Comparison of ENCODE assay signal across 8 cellular contexts in genomic region chr9:113233146-113233545, GRCh38. TPM values are rescaled to one million over a fixed set of nuclear protein-coding genes. Genes with fewer than 3 reads are reported as not detected.
DNase-seq lines count a peak whose midpoint lies in the region; ATAC-seq, FAIRE-seq and TF ChIP-seq lines count a peak whose summit lies in the region.

No MANE protein-coding gene starts in this region.

- DNase-seq in GM18507 (ENCODE audit: extremely low spot score, insufficient read length, low read depth) (no peak), NCI-H526 treated with DMSO at 0.1 percent for 48 hours (lab: John Stamatoyannopoulos, UW) (no peak), GM19238 (ENCODE audit: insufficient read length, low spot score) (no peak), putamen (ENCODE audit: low spot score) (no peak)
- DNase-seq in activated CD8-positive, alpha-beta T cell treated with anti-CD3 and anti-CD28 coated beads for 36 hours: no peak
- DNase-seq in activated CD4-positive, CD25-positive, alpha-beta regulatory T cell (lab: John Stamatoyannopoulos, UW): no peak

- H3K4me3 ChIP-seq in mucosa of rectum (ENCODE audit: low read length in 2 of 2): peak overlapping the region in 1 of 2 donors; percentile 21

- no peaks in the 10 kb centered on the region for H3K27me3 ChIP-seq in mucosa of rectum (ENCODE audit: control insufficient read depth in 2 of 2, insufficient read depth in 2 of 2, low read length in 2 of 2)

- no peaks in the 10 kb centered on the region for H3K27me3 Mint-ChIP-seq in activated CD8-positive, alpha-beta T cell treated with anti-CD3 and anti-CD28 coated beads for 36 hours

- FAIRE-seq in GM18507 (lab: Jason Lieb, UNC): peak; percentile 39

- H3K36me3 Mint-ChIP-seq in activated CD8-positive, alpha-beta T cell treated with anti-CD3 and anti-CD28 coated beads for 36 hours (ENCODE audit: low read depth): no peaks in the 10 kb centered on the region

- H3K27ac Mint-ChIP-seq in activated CD8-positive, alpha-beta T cell treated with anti-CD3 and anti-CD28 coated beads for 36 hours: peak overlapping the region; percentile 82

- H3K4me1 ChIP-seq in mucosa of rectum (ENCODE audit: control insufficient read depth in 2 of 2, insufficient read depth in 2 of 2, low read length in 2 of 2): peaks cover 0 to 6% of the 10 kb centered on the region in 2 donors

- intact Hi-C loops in activated CD8-positive, alpha-beta T cell treated with anti-CD3 and anti-CD28 coated beads for 36 hours (cut with micrococcal nuclease): no loop called here

- ATAC-seq in HG02973 (IDR thresholded peaks at IDR 0.05; ENCODE audit: unreplicated experiment): peak; percentile 31
- ATAC-seq in activated CD8-positive, alpha-beta T cell treated with anti-CD3 and anti-CD28 coated beads for 36 hours: no peak

- H3K4me3 Mint-ChIP-seq in activated CD8-positive, alpha-beta T cell treated with anti-CD3 and anti-CD28 coated beads for 36 hours: no peak overlapping the region

- no peaks in the 10 kb centered on the region for H3K36me3 ChIP-seq in mucosa of rectum (ENCODE audit: control insufficient read depth in 2 of 2, insufficient read depth in 2 of 2, low read length in 2 of 2)

- no peak for TF ChIP-seq CTCF in activated CD8-positive, alpha-beta T cell treated with anti-CD3 and anti-CD28 coated beads for 36 hours (IDR thresholded peaks at IDR 0.05)

- H3K9me3 ChIP-seq in mucosa of rectum (ENCODE audit: control insufficient read depth in 2 of 2, low read length in 2 of 2): no peaks in the 10 kb centered on the region

- POLR2A ChIA-PET in activated CD8-positive, alpha-beta T cell treated with anti-CD3 and anti-CD28 coated beads for 36 hours (lab: Charles Lee): no interaction called here

- H3K27ac ChIP-seq in mucosa of rectum (ENCODE audit: low read depth in 2 of 2, low read length in 2 of 2): peak overlapping the region; percentile 9 to 39

- CTCF ChIA-PET in activated CD8-positive, alpha-beta T cell treated with anti-CD3 and anti-CD28 coated beads for 36 hours (lab: Charles Lee): interaction anchor here (0.8 to 1.1 kb wide), 2 partner anchors 13 to 21 kb away, joined by 3 read pairs; no protein-coding TSS in a partner anchor

- H3K4me1 Mint-ChIP-seq in activated CD8-positive, alpha-beta T cell treated with anti-CD3 and anti-CD28 coated beads for 36 hours (ENCODE audit: low read depth): peaks cover 23% of the 10 kb centered on the region

- peaks cover under 1% of the 10 kb centered on the region for H3K9me3 Mint-ChIP-seq in activated CD8-positive, alpha-beta T cell treated with anti-CD3 and anti-CD28 coated beads for 36 hours

- no peak overlapping the region for H3K9ac ChIP-seq in mucosa of rectum (ENCODE audit: low read depth in 1 of 2, low read length in 2 of 2)

RNA-seq across cellular contexts. Expression of gene SLC31A1, which starts 11.8 kb away (rescaled TPM):
- 10 to 100 TPM; 18.3 to 19.2 TPM for total RNA-seq in activated CD8-positive, alpha-beta T cell treated with anti-CD3 and anti-CD28 coated beads for 36 hours

RNA-seq across cellular contexts. Expression of gene FKBP15, which starts 12.1 kb away (rescaled TPM):
- total RNA-seq in activated CD8-positive, alpha-beta T cell treated with anti-CD3 and anti-CD28 coated beads for 36 hours: 10 to 100 TPM; 32.5 to 33.7 TPM

RNA-seq across cellular contexts. Expression of gene CDC26, which starts 42.2 kb away (rescaled TPM):
- 10 to 100 TPM; 28.0 to 30.4 TPM for total RNA-seq in activated CD8-positive, alpha-beta T cell treated with anti-CD3 and anti-CD28 coated beads for 36 hours

RNA-seq across cellular contexts. Expression of gene PRPF4, which starts 42.3 kb away (rescaled TPM):
- 10 to 100 TPM; 52.9 to 56.5 TPM for total RNA-seq in activated CD8-positive, alpha-beta T cell treated with anti-CD3 and anti-CD28 coated beads for 36 hours
